ENCODE assay signal across 8 cellular contexts in the genomic region with DNA sequence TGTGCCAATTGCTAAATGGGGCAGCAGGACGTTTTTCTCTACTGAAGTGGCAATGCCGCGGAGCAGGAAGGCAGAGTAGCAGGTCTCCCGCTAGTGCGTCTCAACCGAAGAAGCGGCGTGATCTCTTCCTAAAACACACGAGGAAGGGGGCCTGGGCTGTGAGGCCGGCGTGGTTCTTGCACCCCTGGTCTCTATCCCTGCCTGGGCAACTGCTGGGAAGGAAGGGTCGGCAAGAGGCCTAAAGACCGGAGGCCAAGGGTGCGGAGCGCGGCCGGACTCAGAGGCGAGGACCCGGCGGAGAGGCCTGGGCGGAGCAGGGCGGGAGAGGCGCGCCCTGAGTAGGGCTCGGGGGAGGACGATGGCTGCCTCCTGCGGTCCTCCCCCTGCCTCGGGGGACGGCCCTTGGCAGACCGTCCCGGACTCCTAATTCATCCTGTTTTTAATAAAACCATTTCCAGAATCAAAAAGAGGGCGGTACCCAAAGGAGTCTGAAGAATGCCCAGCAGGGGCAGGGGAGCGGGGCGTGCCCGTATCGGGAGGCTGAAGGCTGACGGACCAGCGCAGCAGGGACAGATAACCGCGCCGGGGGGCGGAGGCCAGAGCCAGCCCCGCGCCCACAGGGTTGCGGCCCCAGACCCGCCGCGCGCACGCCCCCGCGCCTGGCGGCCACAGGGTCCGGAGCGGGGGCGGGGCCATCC. TPM values are rescaled to one million over a fixed set of nuclear protein-coding genes. Genes with fewer than 3 reads are reported as not detected.
DNase-seq lines count a peak whose midpoint lies in the region; ATAC-seq, FAIRE-seq and TF ChIP-seq lines count a peak whose summit lies in the region.

No MANE protein-coding gene starts in this region.

- peak overlapping the region; percentile 92 for H3K4me3 Mint-ChIP-seq in activated B cell treated with CpG ODN at 0.5 μM for 24 hours
- peak overlapping the region; percentile 82 for H3K4me3 Mint-ChIP-seq in dendritic cell treated with granulocyte-macrophage colony-stimulating factor and Interleukin-4, amounts not matched to agents 40 ng/mL and 50 ng/mL, for 4 days

- no peak for TF ChIP-seq CTCF in activated B cell treated with CpG ODN at 0.5 μM for 24 hours (IDR thresholded peaks at IDR 0.05)
- 0 out of 2 replicates have a peak, but pooled peaks have one; percentile 10 for TF ChIP-seq CTCF in HepG2 (CRISPR knock-in tag; IDR thresholded peaks at IDR 0.05)

- peak overlapping the region; percentile 83 for H3K27ac Mint-ChIP-seq in activated B cell treated with CpG ODN at 0.5 μM for 24 hours
- H3K27ac Mint-ChIP-seq in dendritic cell treated with granulocyte-macrophage colony-stimulating factor and Interleukin-4, amounts not matched to agents 40 ng/mL and 50 ng/mL, for 4 days, result peak overlapping the region; percentile 95

- H4K20me1 ChIP-seq in HepG2 (ENCODE audit: insufficient read depth, low read length), result peaks cover 16% of the 10 kb centered on the region

- H3K27me3 Mint-ChIP-seq in activated B cell treated with CpG ODN at 0.5 μM for 24 hours, result peaks cover 10% of the 10 kb centered on the region
- H3K27me3 Mint-ChIP-seq in dendritic cell treated with granulocyte-macrophage colony-stimulating factor and Interleukin-4, amounts not matched to agents 40 ng/mL and 50 ng/mL, for 4 days, result no peaks in the 10 kb centered on the region

- in situ Hi-C loops in HepG2 (cut with HindIII; ENCODE audit: extremely low pct_ligation_motif_present, low pct_unique_long_range_greater_than_20kb), result no loop called here

- TF ChIP-seq POLR2A in HepG2 (IDR thresholded peaks at IDR 0.05; ENCODE audit: insufficient read depth in 1 of 2, low read depth in 2 of 2, low read length in 2 of 2), result no peak

- TF ChIP-seq RAD21 in HepG2 (CRISPR knock-in tag; IDR thresholded peaks at IDR 0.05), result no peak

- H2AFZ ChIP-seq in HepG2 (ENCODE audit: low read length), result no peak overlapping the region

- no peaks in the 10 kb centered on the region for H3K9me3 ChIP-seq in HepG2 (ENCODE audit: low read length)

- 0% methylated on average over 6 of the region's 56 CpGs for WGBS in HepG2 (ENCODE audit: low lambda C conversion rate)

- peaks cover 2% of the 10 kb centered on the region for H3K36me3 Mint-ChIP-seq in activated B cell treated with CpG ODN at 0.5 μM for 24 hours (ENCODE audit: low read depth)
- peaks cover 24% of the 10 kb centered on the region for H3K36me3 Mint-ChIP-seq in dendritic cell treated with granulocyte-macrophage colony-stimulating factor and Interleukin-4, amounts not matched to agents 40 ng/mL and 50 ng/mL, for 4 days (ENCODE audit: low read depth)

- CTCF ChIA-PET in activated B cell treated with CpG ODN at 0.5 μM for 24 hours (lab: Charles Lee) (no interaction called here), HepG2 (lab: Yijun Ruan, JAX; ENCODE audit: low intra/inter-chr PET ratio, low total read pairs) (interaction anchor here (1.4 kb wide), 1 partner anchor 63 kb away, joined by 3 read pairs; no protein-coding TSS in a partner anchor)

- H3K4me1 Mint-ChIP-seq in activated B cell treated with CpG ODN at 0.5 μM for 24 hours, result peaks cover 38% of the 10 kb centered on the region
- peaks cover 48% of the 10 kb centered on the region for H3K4me1 Mint-ChIP-seq in dendritic cell treated with granulocyte-macrophage colony-stimulating factor and Interleukin-4, amounts not matched to agents 40 ng/mL and 50 ng/mL, for 4 days (ENCODE audit: low read depth)

- no peak for TF ChIP-seq EP300 in HepG2 (IDR thresholded peaks at IDR 0.05; ENCODE audit: low read depth in 2 of 2, low read length in 2 of 2)
- TF ChIP-seq EP300 in HepG2 (CRISPR knock-in tag; IDR thresholded peaks at IDR 0.05; ENCODE audit: borderline replicate concordance), result no peak

- no peak for FAIRE-seq in HepG2 (lab: Jason Lieb, UNC)

- H3K9ac ChIP-seq in HepG2 (ENCODE audit: insufficient read depth, low read depth, low read length), result peak overlapping the region; percentile 69

- peak overlapping the region; percentile 68 for H3K27ac ChIP-seq in HepG2 (ENCODE audit: extremely low read length, insufficient read depth, low read length)

- no peaks in the 10 kb centered on the region for H3K36me3 ChIP-seq in HepG2 (replicated peaks in 1 of 2; ENCODE audit: control insufficient read depth in 1 of 2, insufficient read depth in 2 of 2, low read length in 2 of 2)

- POLR2A ChIA-PET in activated B cell treated with CpG ODN at 0.5 μM for 24 hours (lab: Charles Lee) (interaction anchor here (1.0 to 4.1 kb wide), 5 partner anchors 18 to 67 kb away, joined by 3 to 59 read pairs (median 10); a partner anchor contains a TSS), HepG2 (lab: Yijun Ruan, JAX) (interaction anchor here (1.0 to 5.4 kb wide), 7 partner anchors 13 to 77 kb away, joined by 3 to 70 read pairs (median 7); a partner anchor contains a TSS)

- ATAC-seq in GM18499 (IDR thresholded peaks at IDR 0.05; ENCODE audit: insufficient read depth, unreplicated experiment) (peak; percentile 16), HG02970 (IDR thresholded peaks at IDR 0.05; ENCODE audit: low FRiP score, unreplicated experiment) (peak; percentile 27), activated B cell treated with CpG ODN at 0.5 μM for 24 hours (ENCODE audit: low read depth) (peak; percentile 21), HepG2 (peak; percentile 73)

- BruUV-seq in HepG2 (replicated peaks; lab: Mats Ljungman, UMichigan), result TSS peak; percentile 76

- DNase-seq in A172 (ENCODE audit: low spot score) (peak; percentile 60), NCI-H2081 (lab: John Stamatoyannopoulos, UW) (peak; percentile 68 to 85), activated B cell treated with CpG ODN at 0.5 μM for 24 hours (no peak), HepG2 (ENCODE audit: low spot score) (no peak)
- DNase-seq in stimulated activated CD8-positive, alpha-beta memory T cell treated with anti-CD3 and anti-CD28 coated beads, Interleukin-7, amount 100 ng/mL, for 1 hour (ENCODE audit: low read depth in 2 of 2), result peak; percentile 17 to 25

- peak overlapping the region; percentile 77 for H3K4me2 ChIP-seq in HepG2 (ENCODE audit: low read depth, low read length)

- peaks cover 36% of the 10 kb centered on the region for H3K4me1 ChIP-seq in HepG2 (ENCODE audit: insufficient read depth, low read length)

- intact Hi-C loops in activated B cell treated with CpG ODN at 0.5 μM for 24 hours (cut with micrococcal nuclease) (loop anchor here (1.0 to 5.0 kb wide), 9 partner anchors 37 to 848 kb away; a partner anchor contains a TSS), HepG2 (cut with micrococcal nuclease; ENCODE audit: unreplicated experiment) (loop anchor here (1.0 to 2.0 kb wide), 2 partner anchors 66 to 103 kb away; a partner anchor contains a TSS)
- intact Hi-C loops in dendritic cell treated with granulocyte-macrophage colony-stimulating factor and Interleukin-4, amounts not matched to agents 40 ng/mL and 50 ng/mL, for 4 days (cut with micrococcal nuclease), result loop anchor here (1.0 to 2.0 kb wide), 2 partner anchors 18 to 66 kb away; no protein-coding TSS in a partner anchor

- no peaks in the 10 kb centered on the region for H3K9me3 Mint-ChIP-seq in activated B cell treated with CpG ODN at 0.5 μM for 24 hours
- H3K9me3 Mint-ChIP-seq in dendritic cell treated with granulocyte-macrophage colony-stimulating factor and Interleukin-4, amounts not matched to agents 40 ng/mL and 50 ng/mL, for 4 days, result no peaks in the 10 kb centered on the region

- H3K27me3 ChIP-seq in HepG2 (ENCODE audit: control insufficient read depth in 1 of 2, insufficient read depth in 2 of 2, low read length in 2 of 2), result no peaks in the 10 kb centered on the region

- H3K79me2 ChIP-seq in HepG2 (ENCODE audit: insufficient read depth, low read length), result peaks cover 38% of the 10 kb centered on the region

- H3K4me3 ChIP-seq in HepG2 (replicated peaks in 1 of 3; ENCODE audit: insufficient read depth in 1 of 3, low read depth in 2 of 3, low read length in 3 of 3), result peak overlapping the region; percentile 84 to 94 (median 90)

TF ChIP-seq in HepG2, 621 proteins besides CTCF, POLR2A, EP300 and RAD21 (continues in another document):
- TF ChIP-seq SATB2 (CRISPR knock-in tag; IDR thresholded peaks at IDR 0.05) (0 out of 2 replicates have a peak, but pooled peaks have one; percentile 43), HNRNPH1 (optimal IDR thresholded peaks at IDR 0.05; ENCODE audit: low read depth, low read length) (no peak), YY1 (IDR thresholded peaks at IDR 0.05; ENCODE audit: insufficient read depth, insufficient replicate concordance, low read depth, low read length) (peak; percentile 48), SALL1 (CRISPR knock-in tag; IDR thresholded peaks at IDR 0.05) (peak; percentile 69)
- TF ChIP-seq, protein P1, sequence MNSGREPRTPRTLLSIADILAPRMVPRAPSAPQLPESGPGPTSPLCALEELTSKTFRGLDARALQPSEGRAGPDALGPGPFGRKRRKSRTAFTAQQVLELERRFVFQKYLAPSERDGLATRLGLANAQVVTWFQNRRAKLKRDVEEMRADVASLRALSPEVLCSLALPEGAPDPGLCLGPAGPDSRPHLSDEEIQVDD (CRISPR knock-in tag; IDR thresholded peaks at IDR 0.05; ENCODE audit: borderline replicate concordance), result peak; percentile 34; the same call in 1 of the 2 replicates

RNA-seq across cellular contexts. Expression of a gene that starts 0.6 kb away (rescaled TPM):
- total RNA-seq in A172 (2014; rRNA removed; shearing (Covaris generic)), result 103 and 104 TPM in 2 replicates
- 47.7 and 50.8 TPM in 2 replicates for total RNA-seq in activated B cell treated with CpG ODN at 0.5 μM for 24 hours
- total RNA-seq in HepG2 (2016; rRNA removed; fragmentation: Illumina TruSeq; extraction: Trizol), result 154 and 315 TPM in 2 replicates
- 34.6 and 35.6 TPM in 2 replicates for total RNA-seq in HepG2 (2016; cell fraction: cytosol; rRNA removed; fragmentation: Illumina TruSeq; extraction: Trizol; ENCODE audit: low read depth)
- total RNA-seq in HepG2 (2016; cell fraction: insoluble cytoplasmic fraction; rRNA removed; fragmentation: Illumina TruSeq; extraction: Trizol), result 137 and 320 TPM in 2 replicates
- 41.4 and 45.9 TPM in 2 replicates for total RNA-seq in HepG2 (2016; cell fraction: membrane; rRNA removed; fragmentation: Illumina TruSeq; extraction: Trizol)
- total RNA-seq in HepG2 (2016; cell fraction: nucleus; rRNA removed; fragmentation: Illumina TruSeq; extraction: Trizol), result 264 and 296 TPM in 2 replicates
- 591 and 594 TPM in 2 replicates for polyA plus RNA-seq in HepG2 (2011; rRNA removed)
- 396 and 486 TPM in 2 replicates for polyA plus RNA-seq in HepG2 (2011; cell fraction: cytosol; rRNA removed)
- polyA plus RNA-seq in HepG2 (2011; cell fraction: nucleus; rRNA removed), result 223 and 286 TPM in 2 replicates
- 481 and 597 TPM in 2 replicates for polyA plus RNA-seq in HepG2 (2012)
- 12.9 and 14.3 TPM in 2 replicates for polyA plus RNA-seq in HepG2 (2016; cell fraction: cytosol; fragmentation: Illumina TruSeq; extraction: Trizol; ENCODE audit: low read depth)
- 150 and 155 TPM in 2 replicates for polyA plus RNA-seq in HepG2 (2016; cell fraction: insoluble cytoplasmic fraction; fragmentation: Illumina TruSeq; extraction: Trizol; ENCODE audit: low read depth)
- polyA plus RNA-seq in HepG2 (2016; cell fraction: membrane; fragmentation: Illumina TruSeq; extraction: Trizol; ENCODE audit: low read depth), result 25.1 and 29.6 TPM in 2 replicates
- polyA plus RNA-seq in HepG2 (2016; cell fraction: nucleus; fragmentation: Illumina TruSeq; extraction: Trizol; ENCODE audit: insufficient read depth, low read depth), result 409 and 433 TPM in 2 replicates
- polyA minus RNA-seq in HepG2 (2011; rRNA and poly(A)+ RNA removed; ENCODE audit: low replicate concordance), result 59.6 and 259 TPM in 2 replicates
- polyA minus RNA-seq in HepG2 (2011; cell fraction: cytosol; rRNA and poly(A)+ RNA removed), result 166 and 220 TPM in 2 replicates
- polyA minus RNA-seq in HepG2 (2011; cell fraction: nucleus; rRNA and poly(A)+ RNA removed), result 124 and 168 TPM in 2 replicates

Comparison
In these comparisons a context has a peak if more than half of its experiments do, and no peak if none do; other contexts are left out.
1. DNase-seq: peak in A172 (single experiment), NCI-H2081 (2 of 2) and stimulated activated CD8-positive, alpha-beta memory T cell treated with anti-CD3 and anti-CD28 coated beads, Interleukin-7, amount 100 ng/mL, for 1 hour (2 of 2); none in activated B cell treated with CpG ODN at 0.5 μM for 24 hours (single experiment) and HepG2 (single experiment).
2. ATAC-seq: peak in every context shown above with its lines; median percentile 73 in HepG2; 27 in HG02970; 21 in activated B cell treated with CpG ODN at 0.5 μM for 24 hours; 16 in GM18499.